ENCODE assay signal across 1 cellular context in the genomic region with DNA sequence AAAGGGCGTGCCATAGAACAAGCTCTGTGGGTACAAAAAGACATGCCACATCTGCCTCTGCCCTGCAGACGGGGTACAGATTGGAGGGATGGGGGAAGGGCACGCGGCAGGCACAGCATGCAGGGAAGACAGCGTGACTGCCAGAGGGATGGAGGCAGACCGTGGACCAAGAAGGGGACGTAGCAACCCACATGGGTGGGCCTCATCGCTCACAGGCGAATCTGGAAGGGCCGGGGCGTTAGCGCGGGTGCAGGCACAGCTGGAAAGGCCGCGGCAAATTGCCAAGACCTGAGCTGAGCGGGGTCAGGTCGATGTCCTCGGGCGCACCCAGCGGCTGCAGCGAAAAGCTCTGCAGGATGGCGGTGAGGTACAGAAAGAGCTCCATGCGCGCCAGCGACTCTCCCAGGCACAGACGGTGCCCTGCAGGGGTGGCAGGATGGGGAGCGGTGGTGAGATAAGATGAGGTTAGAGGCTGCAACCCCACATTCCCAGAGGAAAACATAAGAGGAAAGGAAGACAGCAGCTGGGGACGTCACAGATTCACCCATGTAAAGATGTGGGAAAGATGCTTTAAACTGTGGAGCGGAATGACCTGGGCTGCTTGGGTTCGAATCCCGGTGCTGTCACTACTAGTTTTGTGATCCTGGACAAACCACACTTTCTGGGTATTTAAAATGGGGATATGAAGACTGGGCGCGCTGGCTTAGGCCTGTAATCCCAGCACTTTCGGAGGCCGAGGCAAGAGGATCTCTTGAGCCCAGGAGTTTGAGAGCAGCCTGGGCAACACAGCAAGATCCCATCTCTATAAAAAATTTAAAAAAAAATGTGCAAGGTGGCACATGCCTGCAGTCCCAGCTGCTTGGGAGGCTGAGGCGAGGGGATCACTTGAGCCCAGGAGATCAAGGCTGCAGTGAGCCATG.
A peak's percentile ranks its signal among the peaks of the same experiment; 100 is the strongest.
TF ChIP-seq lines count a peak whose summit lies in the region.

No MANE protein-coding gene starts in this region.

TF ChIP-seq in K562, 482 proteins besides CTCF, POLR2A, EP300 and RAD21:
- TF ChIP-seq POLR2G (IDR thresholded peaks at IDR 0.05; ENCODE audit: low read depth, low read length) (peak; percentile 31; the same call in 1 of the 2 replicates), NFIC (IDR thresholded peaks at IDR 0.05) (peak; percentile 96), ZNF121 (CRISPR knock-in tag; conservative IDR thresholded peaks at IDR 0.05) (peak; percentile 80), RBFOX2 (IDR thresholded peaks at IDR 0.05; ENCODE audit: low read depth, low read length) (peak; percentile 32; the same call in 1 of the 2 replicates), DACH1 (IDR thresholded peaks at IDR 0.05; ENCODE audit: partially characterized antibody) (peak; percentile 67), HMGN3 (IDR thresholded peaks at IDR 0.05; ENCODE audit: borderline replicate concordance, extremely low read depth, insufficient read length, low read depth, low read length) (peak; percentile 26), CTBP1 (IDR thresholded peaks at IDR 0.05; ENCODE audit: borderline replicate concordance) (peak; percentile 42; the same call in 1 of the 2 replicates), RBM25 (IDR thresholded peaks at IDR 0.05; ENCODE audit: low read depth, low read length, severe bottlenecking) (peak; percentile 10), NRF1 (conservative IDR thresholded peaks at IDR 0.05 in 1 of 2, IDR thresholded peaks at IDR 0.05 in 1 of 2) (peak in 1 of 2 experiments; percentile 44; a peak in 1 of 4 replicates)
- TF ChIP-seq, protein P1, sequence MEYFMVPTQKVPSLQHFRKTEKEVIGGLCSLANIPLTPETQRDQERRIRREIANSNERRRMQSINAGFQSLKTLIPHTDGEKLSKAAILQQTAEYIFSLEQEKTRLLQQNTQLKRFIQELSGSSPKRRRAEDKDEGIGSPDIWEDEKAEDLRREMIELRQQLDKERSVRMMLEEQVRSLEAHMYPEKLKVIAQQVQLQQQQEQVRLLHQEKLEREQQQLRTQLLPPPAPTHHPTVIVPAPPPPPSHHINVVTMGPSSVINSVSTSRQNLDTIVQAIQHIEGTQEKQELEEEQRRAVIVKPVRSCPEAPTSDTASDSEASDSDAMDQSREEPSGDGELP (CRISPR knock-in tag; IDR thresholded peaks at IDR 0.05; ENCODE audit: borderline replicate concordance): peak; percentile 59; the same call in 1 of the 2 replicates
